In genomic region chr13:99357149-99357596, GRCh38 we compare ENCODE assay signal across 8 cellular contexts. TPM values are rescaled to one million over a fixed set of nuclear protein-coding genes. Genes with fewer than 3 reads are reported as not detected.
DNase-seq lines count a peak whose midpoint lies in the region; ATAC-seq, FAIRE-seq and TF ChIP-seq lines count a peak whose summit lies in the region.

No MANE protein-coding gene starts in this region.

- peaks cover 90% of the 10 kb centered on the region for H3K4me1 Mint-ChIP-seq in activated T-helper 2 cell treated with anti-CD3 and anti-CD28 coated beads, Interferon-gamma antibody, Interleukin-2, Interleukin-4, amounts not matched to agents 10 μg/mL and 5 μg/mL and 100 μg/mL, durations not matched to agents 14 hours and 24 hours and 36 hours (ENCODE audit: low read depth)
- H3K4me1 Mint-ChIP-seq in progenitor cell of endocrine pancreas (ENCODE audit: low read depth), result peaks cover 13% of the 10 kb centered on the region

- H3K4me3 Mint-ChIP-seq in activated T-helper 2 cell treated with anti-CD3 and anti-CD28 coated beads, Interferon-gamma antibody, Interleukin-2, Interleukin-4, amounts not matched to agents 10 μg/mL and 5 μg/mL and 100 μg/mL, durations not matched to agents 14 hours and 24 hours and 36 hours (ENCODE audit: low read depth), result peak overlapping the region; percentile 50
- H3K4me3 Mint-ChIP-seq in progenitor cell of endocrine pancreas (ENCODE audit: low read depth), result no peak overlapping the region

- peak; percentile 59 for DNase-seq in activated T-helper 2 cell treated with anti-CD3 and anti-CD28 coated beads, Interferon-gamma antibody, Interleukin-2, Interleukin-4, amounts not matched to agents 10 μg/mL and 5 μg/mL and 100 μg/mL, durations not matched to agents 14 hours and 24 hours and 36 hours (ENCODE audit: low spot score)
- peak; percentile 90 for DNase-seq in iris pigment epithelial cell (ENCODE audit: low read depth)
- DNase-seq in progenitor cell of endocrine pancreas (ENCODE audit: low spot score, unreplicated experiment), result no peak
- no peak for DNase-seq in D721Med (ENCODE audit: insufficient read length, low spot score)
- no peak for DNase-seq in CD1c-positive myeloid dendritic cell (ENCODE audit: extremely low spot score)
- no peak for DNase-seq in effector CD8-positive, alpha-beta T cell (lab: John Stamatoyannopoulos, UW)

- no peak for FAIRE-seq in D721Med (lab: Jason Lieb, UNC)

- peak overlapping the region; percentile 98 for H3K27ac Mint-ChIP-seq in activated T-helper 2 cell treated with anti-CD3 and anti-CD28 coated beads, Interferon-gamma antibody, Interleukin-2, Interleukin-4, amounts not matched to agents 10 μg/mL and 5 μg/mL and 100 μg/mL, durations not matched to agents 14 hours and 24 hours and 36 hours
- no peak overlapping the region for H3K27ac Mint-ChIP-seq in progenitor cell of endocrine pancreas

- ATAC-seq in GM18520 (IDR thresholded peaks at IDR 0.05; ENCODE audit: unreplicated experiment), result peak; percentile 34
- ATAC-seq in HG03025 (IDR thresholded peaks at IDR 0.05; ENCODE audit: low FRiP score, unreplicated experiment), result peak; percentile 43

- H3K9me3 Mint-ChIP-seq in activated T-helper 2 cell treated with anti-CD3 and anti-CD28 coated beads, Interferon-gamma antibody, Interleukin-2, Interleukin-4, amounts not matched to agents 10 μg/mL and 5 μg/mL and 100 μg/mL, durations not matched to agents 14 hours and 24 hours and 36 hours, result no peaks in the 10 kb centered on the region
- no peaks in the 10 kb centered on the region for H3K9me3 Mint-ChIP-seq in progenitor cell of endocrine pancreas (ENCODE audit: low read depth)

- H3K27me3 Mint-ChIP-seq in activated T-helper 2 cell treated with anti-CD3 and anti-CD28 coated beads, Interferon-gamma antibody, Interleukin-2, Interleukin-4, amounts not matched to agents 10 μg/mL and 5 μg/mL and 100 μg/mL, durations not matched to agents 14 hours and 24 hours and 36 hours (ENCODE audit: low read depth), result no peaks in the 10 kb centered on the region
- no peaks in the 10 kb centered on the region for H3K27me3 Mint-ChIP-seq in progenitor cell of endocrine pancreas

- TF ChIP-seq CTCF in progenitor cell of endocrine pancreas (IDR thresholded peaks at IDR 0.05; ENCODE audit: unreplicated experiment) (no peak), D721Med (IDR thresholded peaks at IDR 0.05; ENCODE audit: insufficient read depth, missing control alignments) (no peak)

- intact Hi-C loops in activated T-helper 2 cell treated with anti-CD3 and anti-CD28 coated beads, Interferon-gamma antibody, Interleukin-2, Interleukin-4, amounts not matched to agents 10 μg/mL and 5 μg/mL and 100 μg/mL, durations not matched to agents 14 hours and 24 hours and 36 hours (cut with micrococcal nuclease), result loop anchor here (1.0 to 2.0 kb wide), 9 partner anchors 11 to 144 kb away; partner anchors contain the start of genes GPR183 and TM9SF2

- peaks cover 65% of the 10 kb centered on the region for H3K36me3 Mint-ChIP-seq in activated T-helper 2 cell treated with anti-CD3 and anti-CD28 coated beads, Interferon-gamma antibody, Interleukin-2, Interleukin-4, amounts not matched to agents 10 μg/mL and 5 μg/mL and 100 μg/mL, durations not matched to agents 14 hours and 24 hours and 36 hours (ENCODE audit: low read depth)
- peaks cover 18% of the 10 kb centered on the region for H3K36me3 Mint-ChIP-seq in progenitor cell of endocrine pancreas (ENCODE audit: insufficient read depth)

RNA-seq across cellular contexts. Expression of gene GPR183, which starts 50.0 kb away (rescaled TPM):
- total RNA-seq in activated T-helper 2 cell treated with anti-CD3 and anti-CD28 coated beads, Interferon-gamma antibody, Interleukin-2, Interleukin-4, amounts not matched to agents 10 μg/mL and 5 μg/mL and 100 μg/mL, durations not matched to agents 14 hours and 24 hours and 36 hours, result 143 and 147 TPM in 2 replicates
- not detected in 2 replicates for total RNA-seq in progenitor cell of endocrine pancreas

Comparison
In these comparisons a context has a peak if more than half of its experiments do, and no peak if none do; other contexts are left out.
1. DNase-seq: peak in activated T-helper 2 cell treated with anti-CD3 and anti-CD28 coated beads, Interferon-gamma antibody, Interleukin-2, Interleukin-4, amounts not matched to agents 10 μg/mL and 5 μg/mL and 100 μg/mL, durations not matched to agents 14 hours and 24 hours and 36 hours (single experiment) and iris pigment epithelial cell (single experiment); none in progenitor cell of endocrine pancreas (single experiment), D721Med (single experiment), CD1c-positive myeloid dendritic cell (single experiment) and effector CD8-positive, alpha-beta T cell (single experiment).
2. RNA of gene GPR183, which starts 50.0 kb away (total RNA-seq): 143 to 147 TPM in activated T-helper 2 cell treated with anti-CD3 and anti-CD28 coated beads, Interferon-gamma antibody, Interleukin-2, Interleukin-4, amounts not matched to agents 10 μg/mL and 5 μg/mL and 100 μg/mL, durations not matched to agents 14 hours and 24 hours and 36 hours; not detected in progenitor cell of endocrine pancreas; every median in the first group is over 100 times any median in the second.